In the genomic region with DNA sequence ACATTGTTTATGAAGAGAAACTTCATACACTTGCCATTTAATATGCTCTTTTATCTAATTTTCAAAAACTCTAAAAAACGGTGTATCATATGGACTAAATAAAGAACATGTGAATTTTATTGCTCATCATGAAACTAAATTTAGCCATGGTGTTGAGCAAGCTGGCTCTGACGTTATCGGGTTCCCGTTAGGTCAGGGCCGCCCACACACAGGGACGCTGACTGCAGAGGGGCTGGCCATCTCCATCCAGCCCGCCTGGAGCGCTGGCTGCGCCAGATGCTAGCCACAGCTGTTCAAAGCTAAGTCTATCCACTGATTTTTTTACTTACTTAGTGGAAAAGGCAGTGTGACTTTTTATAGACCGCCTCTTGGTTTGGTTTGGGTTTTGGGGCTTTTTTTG, we compare ENCODE assay signal across 1 cellular context.
A peak's percentile ranks its signal among the peaks of the same experiment; 100 is the strongest.
TF ChIP-seq lines count a peak whose summit lies in the region.

No MANE protein-coding gene starts in this region.

TF ChIP-seq in K562, 482 proteins besides CTCF, POLR2A, EP300 and RAD21 (continues in another document):
- TF ChIP-seq TFAP4 (CRISPR knock-in tag; IDR thresholded peaks at IDR 0.05; ENCODE audit: borderline replicate concordance) (peak; percentile 94), ESRRA (IDR thresholded peaks at IDR 0.05; ENCODE audit: borderline replicate concordance, low read depth) (no peak), MEF2D (tag; conservative IDR thresholded peaks at IDR 0.05; ENCODE audit: low read depth) (peak; percentile 96), MEF2A (IDR thresholded peaks at IDR 0.05; ENCODE audit: control insufficient read depth, low read depth, low read length) (peak; percentile 96), TSHZ1 (CRISPR knock-in tag; IDR thresholded peaks at IDR 0.05) (no peak), ATF7 (IDR thresholded peaks at IDR 0.05) (peak; percentile 81), NCOR1 (IDR thresholded peaks at IDR 0.05) (peak; percentile 55), EP400 (IDR thresholded peaks at IDR 0.05) (0 out of 2 replicates have a peak, but pooled peaks have one; percentile 25), MTF1 (CRISPR knock-in tag; IDR thresholded peaks at IDR 0.05; ENCODE audit: borderline replicate concordance) (no peak), L3MBTL2 (IDR thresholded peaks at IDR 0.05) (peak; percentile 56), ATF3 (IDR thresholded peaks at IDR 0.05) (peak; percentile 83), ATF3 (CRISPR knock-in tag; conservative IDR thresholded peaks at IDR 0.05) (no peak), TCF3 (CRISPR knock-in tag; IDR thresholded peaks at IDR 0.05) (peak; percentile 10; the same call in 1 of the 2 replicates), FIP1L1 (IDR thresholded peaks at IDR 0.05; ENCODE audit: low read depth, low read length, poor library complexity, severe bottlenecking) (no peak), TBL1XR1 (IDR thresholded peaks at IDR 0.05; ENCODE audit: low read length in 2 of 2) (peak in 1 of 2 experiments; percentile 68; a peak in 1 of 4 replicates), FOXK2 (conservative IDR thresholded peaks at IDR 0.05 in 1 of 2, IDR thresholded peaks at IDR 0.05 in 1 of 2; ENCODE audit: low read depth in 2 of 2) (no peak), KAT7 (CRISPR knock-in tag; IDR thresholded peaks at IDR 0.05; ENCODE audit: borderline replicate concordance) (no peak), HNRNPLL (IDR thresholded peaks at IDR 0.05; ENCODE audit: low read depth, low read length, poor library complexity, severe bottlenecking) (peak; percentile 69), SRSF7 (optimal IDR thresholded peaks at IDR 0.05; ENCODE audit: low read depth, low read length) (no peak), ZFP30 (CRISPR knock-in tag; IDR thresholded peaks at IDR 0.05; ENCODE audit: borderline replicate concordance) (no peak), ZBTB1 (CRISPR knock-in tag; IDR thresholded peaks at IDR 0.05; ENCODE audit: borderline replicate concordance, low read depth) (no peak), ZBTB7A (IDR thresholded peaks at IDR 0.05; ENCODE audit: borderline replicate concordance, control insufficient read depth, low read depth, low read length) (peak; percentile 19; the same call in 1 of the 2 replicates), NRF1 (conservative IDR thresholded peaks at IDR 0.05 in 1 of 2, IDR thresholded peaks at IDR 0.05 in 1 of 2) (peak; percentile 44 to 53; a peak in 3 of 4 replicates), ZFPM2 (CRISPR knock-in tag; IDR thresholded peaks at IDR 0.05) (no peak), CBFA2T3 (IDR thresholded peaks at IDR 0.05) (peak; percentile 72), CBFA2T2 (conservative IDR thresholded peaks at IDR 0.05) (peak; percentile 54; the same call in 1 of the 2 replicates), TAF9B (IDR thresholded peaks at IDR 0.05; ENCODE audit: partially characterized antibody) (peak; percentile 43), IRF9 (tag; IDR thresholded peaks at IDR 0.05) (no peak)
- TF ChIP-seq, protein P1, sequence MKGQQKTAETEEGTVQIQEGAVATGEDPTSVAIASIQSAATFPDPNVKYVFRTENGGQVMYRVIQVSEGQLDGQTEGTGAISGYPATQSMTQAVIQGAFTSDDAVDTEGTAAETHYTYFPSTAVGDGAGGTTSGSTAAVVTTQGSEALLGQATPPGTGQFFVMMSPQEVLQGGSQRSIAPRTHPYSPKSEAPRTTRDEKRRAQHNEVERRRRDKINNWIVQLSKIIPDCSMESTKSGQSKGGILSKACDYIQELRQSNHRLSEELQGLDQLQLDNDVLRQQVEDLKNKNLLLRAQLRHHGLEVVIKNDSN (CRISPR knock-in tag; IDR thresholded peaks at IDR 0.05) = no peak
- TF ChIP-seq, protein P2, sequence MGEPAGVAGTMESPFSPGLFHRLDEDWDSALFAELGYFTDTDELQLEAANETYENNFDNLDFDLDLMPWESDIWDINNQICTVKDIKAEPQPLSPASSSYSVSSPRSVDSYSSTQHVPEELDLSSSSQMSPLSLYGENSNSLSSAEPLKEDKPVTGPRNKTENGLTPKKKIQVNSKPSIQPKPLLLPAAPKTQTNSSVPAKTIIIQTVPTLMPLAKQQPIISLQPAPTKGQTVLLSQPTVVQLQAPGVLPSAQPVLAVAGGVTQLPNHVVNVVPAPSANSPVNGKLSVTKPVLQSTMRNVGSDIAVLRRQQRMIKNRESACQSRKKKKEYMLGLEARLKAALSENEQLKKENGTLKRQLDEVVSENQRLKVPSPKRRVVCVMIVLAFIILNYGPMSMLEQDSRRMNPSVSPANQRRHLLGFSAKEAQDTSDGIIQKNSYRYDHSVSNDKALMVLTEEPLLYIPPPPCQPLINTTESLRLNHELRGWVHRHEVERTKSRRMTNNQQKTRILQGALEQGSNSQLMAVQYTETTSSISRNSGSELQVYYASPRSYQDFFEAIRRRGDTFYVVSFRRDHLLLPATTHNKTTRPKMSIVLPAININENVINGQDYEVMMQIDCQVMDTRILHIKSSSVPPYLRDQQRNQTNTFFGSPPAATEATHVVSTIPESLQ (CRISPR knock-in tag; IDR thresholded peaks at IDR 0.05) = no peak
- TF ChIP-seq, protein P3, sequence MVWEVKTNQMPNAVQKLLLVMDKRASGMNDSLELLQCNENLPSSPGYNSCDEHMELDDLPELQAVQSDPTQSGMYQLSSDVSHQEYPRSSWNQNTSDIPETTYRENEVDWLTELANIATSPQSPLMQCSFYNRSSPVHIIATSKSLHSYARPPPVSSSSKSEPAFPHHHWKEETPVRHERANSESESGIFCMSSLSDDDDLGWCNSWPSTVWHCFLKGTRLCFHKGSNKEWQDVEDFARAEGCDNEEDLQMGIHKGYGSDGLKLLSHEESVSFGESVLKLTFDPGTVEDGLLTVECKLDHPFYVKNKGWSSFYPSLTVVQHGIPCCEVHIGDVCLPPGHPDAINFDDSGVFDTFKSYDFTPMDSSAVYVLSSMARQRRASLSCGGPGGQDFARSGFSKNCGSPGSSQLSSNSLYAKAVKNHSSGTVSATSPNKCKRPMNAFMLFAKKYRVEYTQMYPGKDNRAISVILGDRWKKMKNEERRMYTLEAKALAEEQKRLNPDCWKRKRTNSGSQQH (CRISPR knock-in tag; IDR thresholded peaks at IDR 0.05) = no peak
- TF ChIP-seq, protein P4, sequence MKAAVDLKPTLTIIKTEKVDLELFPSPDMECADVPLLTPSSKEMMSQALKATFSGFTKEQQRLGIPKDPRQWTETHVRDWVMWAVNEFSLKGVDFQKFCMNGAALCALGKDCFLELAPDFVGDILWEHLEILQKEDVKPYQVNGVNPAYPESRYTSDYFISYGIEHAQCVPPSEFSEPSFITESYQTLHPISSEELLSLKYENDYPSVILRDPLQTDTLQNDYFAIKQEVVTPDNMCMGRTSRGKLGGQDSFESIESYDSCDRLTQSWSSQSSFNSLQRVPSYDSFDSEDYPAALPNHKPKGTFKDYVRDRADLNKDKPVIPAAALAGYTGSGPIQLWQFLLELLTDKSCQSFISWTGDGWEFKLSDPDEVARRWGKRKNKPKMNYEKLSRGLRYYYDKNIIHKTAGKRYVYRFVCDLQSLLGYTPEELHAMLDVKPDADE (conservative IDR thresholded peaks at IDR 0.05; ENCODE audit: control insufficient read depth, low read depth, low read length) = no peak
- TF ChIP-seq, protein P5, sequence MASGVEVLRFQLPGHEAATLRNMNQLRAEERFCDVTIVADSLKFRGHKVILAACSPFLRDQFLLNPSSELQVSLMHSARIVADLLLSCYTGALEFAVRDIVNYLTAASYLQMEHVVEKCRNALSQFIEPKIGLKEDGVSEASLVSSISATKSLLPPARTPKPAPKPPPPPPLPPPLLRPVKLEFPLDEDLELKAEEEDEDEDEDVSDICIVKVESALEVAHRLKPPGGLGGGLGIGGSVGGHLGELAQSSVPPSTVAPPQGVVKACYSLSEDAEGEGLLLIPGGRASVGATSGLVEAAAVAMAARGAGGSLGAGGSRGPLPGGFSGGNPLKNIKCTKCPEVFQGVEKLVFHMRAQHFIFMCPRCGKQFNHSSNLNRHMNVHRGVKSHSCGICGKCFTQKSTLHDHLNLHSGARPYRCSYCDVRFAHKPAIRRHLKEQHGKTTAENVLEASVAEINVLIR (CRISPR knock-in tag; IDR thresholded peaks at IDR 0.05) = 0 out of 2 replicates have a peak, but pooled peaks have one; percentile 28
